ENCODE assay signal across 17 cellular contexts in the genomic region with DNA sequence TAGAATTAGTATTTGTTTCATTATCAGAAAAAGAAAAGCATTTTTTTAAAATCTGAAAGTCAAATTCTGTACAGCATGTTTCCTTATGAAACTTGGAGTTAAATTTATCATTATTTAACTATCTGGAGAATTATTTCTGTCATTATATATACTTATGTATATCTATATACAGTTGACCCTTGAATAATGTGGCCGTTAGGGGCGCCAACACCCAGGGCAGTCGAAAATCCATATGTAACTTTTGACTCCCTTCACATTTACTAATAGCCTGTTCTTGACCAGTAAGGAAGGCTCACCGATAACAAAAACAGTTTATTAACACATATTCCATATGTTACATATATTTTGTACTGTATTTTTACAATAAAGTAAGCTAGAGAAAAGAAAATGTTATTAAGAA.
DNase-seq lines count a peak whose midpoint lies in the region; ATAC-seq, FAIRE-seq and TF ChIP-seq lines count a peak whose summit lies in the region.
"Had no signal": no experiment of that assay in that cellular context is flagged by ENCODE, and none has a peak within 500 bp of the region (broad histone marks: within the 10 kb centered on the region; RNA-seq: fewer than 3 reads in every experiment).

No MANE protein-coding gene starts in this region.

- H3K4me1 ChIP-seq in K562 (replicated peaks in 1 of 2; ENCODE audit: control insufficient read depth in 2 of 2, insufficient read depth in 2 of 2, low read length in 2 of 2) (no peaks in the 10 kb centered on the region), mesendoderm (ENCODE audit: control insufficient read depth, low read depth, low read length) (no peaks in the 10 kb centered on the region), mesenchymal stem cell (ENCODE audit: control insufficient read depth, insufficient read depth, low read depth, low read length) (no peaks in the 10 kb centered on the region)

- H3K9ac ChIP-seq in K562 (ENCODE audit: insufficient read depth in 1 of 2, low read depth in 2 of 2, low read length in 2 of 2) (no peak overlapping the region), mesendoderm (ENCODE audit: low read length) (no peak overlapping the region), mesenchymal stem cell (ENCODE audit: low read length) (no peak overlapping the region)

- no peak for TF ChIP-seq EP300 in K562 (IDR thresholded peaks at IDR 0.05; ENCODE audit: low read length)

- no peak overlapping the region for H2BK15ac ChIP-seq in mesendoderm (replicated peaks; ENCODE audit: low read depth)
- no peak overlapping the region for H2BK15ac ChIP-seq in mesenchymal stem cell (ENCODE audit: low read depth, poor library complexity, severe bottlenecking)

- intact Hi-C loops in K562 (cut with micrococcal nuclease) = loop anchor here (10.0 kb wide), 2 partner anchors 129 to 499 kb away; no protein-coding TSS in a partner anchor

- no peaks in the 10 kb centered on the region for H3K9me1 ChIP-seq in K562 (ENCODE audit: control insufficient read depth, insufficient read depth, low read length)

- CTCF ChIA-PET in K562 (lab: Yijun Ruan, JAX; ENCODE audit: low intra/inter-chr PET ratio) = no interaction called here

- H4K8ac ChIP-seq in mesendoderm (ENCODE audit: low read depth, low read length) (no peak overlapping the region), mesenchymal stem cell (ENCODE audit: low read length) (no peak overlapping the region)

- no peak overlapping the region for H3K4ac ChIP-seq in mesendoderm (ENCODE audit: low read depth, low read length)
- H3K4ac ChIP-seq in mesenchymal stem cell (ENCODE audit: low read depth in 1 of 2, low read length in 2 of 2) = no peak overlapping the region

- H2BK12ac ChIP-seq in mesenchymal stem cell (ENCODE audit: low read length in 2 of 2) = no peak overlapping the region

- POLR2A ChIA-PET in K562 (lab: Yijun Ruan, JAX) = no interaction called here

- H3K4me3 ChIP-seq in GM12875 (ENCODE audit: low read depth, low read length) (no peak overlapping the region), NB4 (ENCODE audit: low read depth, low read length) (no peak overlapping the region), K562 (no peak overlapping the region), mesendoderm (ENCODE audit: low read length) (no peak overlapping the region), mesenchymal stem cell (ENCODE audit: insufficient read depth in 1 of 2, low read depth in 1 of 2, low read length in 2 of 2) (no peak overlapping the region)
- H3K4me3 ChIP-seq: sigmoid colon had no signal

- in situ Hi-C loops in K562 (cut with MboI) = no loop called here

- no peak overlapping the region for H3K18ac ChIP-seq in mesendoderm (ENCODE audit: low read length)
- H3K18ac ChIP-seq in mesenchymal stem cell (ENCODE audit: low read depth in 1 of 2, low read length in 2 of 2) = no peak overlapping the region

- H4K20me1 ChIP-seq in K562 (replicated peaks; ENCODE audit: control insufficient read depth, insufficient read depth, low read length) = no peaks in the 10 kb centered on the region

- no peaks in the 10 kb centered on the region for H3K36me3 ChIP-seq in K562 (ENCODE audit: control insufficient read depth, insufficient read depth, low read length)
- H3K36me3 ChIP-seq in mesendoderm (ENCODE audit: control insufficient read depth, insufficient read depth, low read length) = no peaks in the 10 kb centered on the region
- H3K36me3 ChIP-seq in mesenchymal stem cell (ENCODE audit: control insufficient read depth in 1 of 2, insufficient read depth in 2 of 2, low read depth in 1 of 2, low read length in 2 of 2) = no peaks in the 10 kb centered on the region
- H3K36me3 ChIP-seq: sigmoid colon had no signal

- H3K79me1 ChIP-seq in mesendoderm (ENCODE audit: low read length) = no peaks in the 10 kb centered on the region
- H3K79me1 ChIP-seq in mesenchymal stem cell (replicated peaks; ENCODE audit: low read length, poor library complexity, severe bottlenecking) = no peaks in the 10 kb centered on the region

- no peaks in the 10 kb centered on the region for H3K9me3 ChIP-seq in K562 (replicated peaks; ENCODE audit: control insufficient read depth, insufficient read depth, low read depth, low read length)
- no peaks in the 10 kb centered on the region for H3K9me3 ChIP-seq in mesenchymal stem cell (ENCODE audit: control insufficient read depth, low read length)
- H3K9me3 ChIP-seq: sigmoid colon had no signal

- no peak overlapping the region for H4K91ac ChIP-seq in mesenchymal stem cell (ENCODE audit: low read length)

- H3K4me2 ChIP-seq in K562 (ENCODE audit: insufficient read depth, low read length) = no peak overlapping the region
- no peak overlapping the region for H3K4me2 ChIP-seq in mesendoderm (ENCODE audit: low read length)
- no peak overlapping the region for H3K4me2 ChIP-seq in mesenchymal stem cell (ENCODE audit: low read length, poor library complexity, severe bottlenecking)

- ATAC-seq in K562 (peak; percentile 75), HG03342 (IDR thresholded peaks at IDR 0.05; ENCODE audit: unreplicated experiment) (no peak)
- ATAC-seq: activated T-cell treated with anti-CD3 and anti-CD28 coated beads, Interleukin-2, amount 50 U/mL, for 72 hours; left cardiac atrium had no signal

- H2AFZ ChIP-seq in K562 (ENCODE audit: low read depth, low read length) = no peak overlapping the region
- H2AFZ ChIP-seq in mesenchymal stem cell (ENCODE audit: low read depth, low read length) = no peak overlapping the region

- H2BK120ac ChIP-seq in mesendoderm (ENCODE audit: low read depth, low read length) (no peak overlapping the region), mesenchymal stem cell (ENCODE audit: low read depth, low read length) (no peak overlapping the region)

- WGBS in K562 (ENCODE audit: insufficient coverage, low coverage, missing lambda C conversion rate) = 12% methylated on average over 4 of the region's 4 CpGs
- no CpG with 5 or more reads among the region's 4 CpGs for WGBS in mesendoderm (ENCODE audit: extremely low coverage, insufficient coverage, low lambda C conversion rate)
- 54% methylated on average over 3 of the region's 4 CpGs for WGBS in mesenchymal stem cell

- TF ChIP-seq CTCF in 22Rv1 (IDR thresholded peaks at IDR 0.05) (peak; percentile 31), GM12875 (IDR thresholded peaks at IDR 0.05; ENCODE audit: borderline replicate concordance, insufficient read depth, low read depth, low read length) (peak; percentile 15; the same call in 1 of the 2 replicates), NB4 (IDR thresholded peaks at IDR 0.05; ENCODE audit: low read depth, low read length) (peak; percentile 40), K562 (IDR thresholded peaks at IDR 0.05 in 2 of 3, conservative IDR thresholded peaks at IDR 0.05 in 1 of 3; ENCODE audit: insufficient read depth in 2 of 3, low read depth in 1 of 3, low read length in 3 of 3) (peak in 2 of 3 experiments; percentile 36 to 51; a peak in 3 of 6 replicates)

- no peaks in the 10 kb centered on the region for H3K27me3 ChIP-seq in K562 (ENCODE audit: control insufficient read depth in 2 of 2, insufficient read depth in 2 of 2, low read length in 2 of 2)
- no peaks in the 10 kb centered on the region for H3K27me3 ChIP-seq in mesendoderm (ENCODE audit: insufficient read depth, low read length, poor library complexity)
- no peaks in the 10 kb centered on the region for H3K27me3 ChIP-seq in mesenchymal stem cell (ENCODE audit: control insufficient read depth in 1 of 2, insufficient read depth in 1 of 2, low read length in 2 of 2)
- H3K27me3 ChIP-seq: sigmoid colon had no signal

- no peak overlapping the region for H3K56ac ChIP-seq in mesendoderm (ENCODE audit: low read length)

- TF ChIP-seq POLR2A in NB4 (IDR thresholded peaks at IDR 0.05; ENCODE audit: extremely low read depth, insufficient read length) = no peak
- TF ChIP-seq POLR2A in K562 (conservative IDR thresholded peaks at IDR 0.05) = no peak

- H3K27ac ChIP-seq in 22Rv1 (no peak overlapping the region), K562 (ENCODE audit: extremely low read depth, low read depth, low read length) (no peak overlapping the region), mesendoderm (ENCODE audit: low read depth, low read length) (no peak overlapping the region), mesenchymal stem cell (ENCODE audit: low read length, poor library complexity, severe bottlenecking) (no peak overlapping the region)
- H3K27ac ChIP-seq: sigmoid colon had no signal

- H2AK5ac ChIP-seq in mesendoderm (ENCODE audit: low read length) (no peak overlapping the region), mesenchymal stem cell (ENCODE audit: low read length, severe bottlenecking) (no peak overlapping the region)

- no TSS peak for BruUV-seq in K562 (replicated peaks; lab: Mats Ljungman, UMichigan)

- no peak for FAIRE-seq in K562 (lab: Jason Lieb, UNC)

- no peak overlapping the region for H3K14ac ChIP-seq in mesenchymal stem cell (ENCODE audit: low read length in 2 of 2)

- DNase-seq in NB4 (ENCODE audit: low read depth) (peak; percentile 10), K562 (ENCODE audit: extremely low read depth in 1 of 4, low spot score in 3 of 4) (peak in 2 of 4 experiments; percentile 10 to 23), mesendoderm (no peak), HuH-7 (ENCODE audit: low spot score) (no peak), mesenchymal stem cell (no peak)
- DNase-seq: activated CD4-positive, alpha-beta T cell treated with anti-CD3 and anti-CD28 coated beads, Interleukin-2, amount 50 U/mL, for 4 hours; activated naive CD8-positive, alpha-beta T cell treated with anti-CD3 and anti-CD28 coated beads, Interleukin-2, amount 10 ng/mL, durations not matched to agents 7 days and 5 days; activated T-cell treated with anti-CD3 and anti-CD28 coated beads, Interleukin-2, amount 50 U/mL, for 72 hours; caudate nucleus; left cardiac atrium; NCI-H2171 treated with DMSO at 0.1 percent for 48 hours; SIG-M5; sigmoid colon; T1000 had no signal

- H3K79me2 ChIP-seq in K562 (ENCODE audit: control insufficient read depth, insufficient read depth, low read length) = no peaks in the 10 kb centered on the region
- no peaks in the 10 kb centered on the region for H3K79me2 ChIP-seq in mesendoderm (ENCODE audit: control insufficient read depth, insufficient read depth, low read length)

- no peak overlapping the region for H3K23ac ChIP-seq in mesendoderm (ENCODE audit: low read length)
- no peak overlapping the region for H3K23ac ChIP-seq in mesenchymal stem cell (ENCODE audit: low read length in 2 of 2)

- no peak for TF ChIP-seq RAD21 in K562 (CRISPR knock-in tag; conservative IDR thresholded peaks at IDR 0.05 in 1 of 2, IDR thresholded peaks at IDR 0.05 in 1 of 2)

- H2BK5ac ChIP-seq in mesendoderm (ENCODE audit: low read length) (no peak overlapping the region), mesenchymal stem cell (ENCODE audit: low read depth, low read length, poor library complexity, severe bottlenecking) (no peak overlapping the region)

- H4K5ac ChIP-seq in mesendoderm (ENCODE audit: low read length) = no peak overlapping the region

TF ChIP-seq in K562, 482 proteins besides CTCF, POLR2A, EP300 and RAD21 (continues in another document):
- TF ChIP-seq KLF16 (IDR thresholded peaks at IDR 0.05) = no peak
- no peak for TF ChIP-seq DMBX1 (CRISPR knock-in tag; IDR thresholded peaks at IDR 0.05; ENCODE audit: borderline replicate concordance)
- no peak for TF ChIP-seq SIX5 (IDR thresholded peaks at IDR 0.05; ENCODE audit: borderline replicate concordance in 1 of 2, insufficient read depth in 1 of 2, low read depth in 1 of 2, low read length in 2 of 2)
- TF ChIP-seq CHD2 (IDR thresholded peaks at IDR 0.05; ENCODE audit: low read depth, low read length) = no peak
- TF ChIP-seq FOXJ2 (tag; IDR thresholded peaks at IDR 0.05) = no peak
